1 cellular context compared by ENCODE assay signal in genomic region chr15:67199881-67200763, GRCh38.
TF ChIP-seq lines count a peak whose summit lies in the region.

No MANE protein-coding gene starts in this region.

TF ChIP-seq in IMR-90, 13 proteins besides CTCF, POLR2A, EP300 and RAD21 (continued from another document):
- TF ChIP-seq CEBPB (IDR thresholded peaks at IDR 0.05; ENCODE audit: low read depth, low read length) (no peak), FOS (IDR thresholded peaks at IDR 0.05; ENCODE audit: low read depth, low read length) (no peak; the same call in 1 of the 2 replicates), ELK1 (IDR thresholded peaks at IDR 0.05; ENCODE audit: borderline replicate concordance, low read depth, low read length) (no peak), NFE2L2 (IDR thresholded peaks at IDR 0.05; ENCODE audit: low read depth, low read length) (no peak), MAFK (IDR thresholded peaks at IDR 0.05; ENCODE audit: low read depth, low read length) (no peak), USF2 (IDR thresholded peaks at IDR 0.05; ENCODE audit: low read depth, low read length) (no peak), RFX5 (IDR thresholded peaks at IDR 0.05; ENCODE audit: low read depth, low read length) (no peak), RCOR1 (IDR thresholded peaks at IDR 0.05; ENCODE audit: insufficient replicate concordance, low read length) (no peak)
TF ChIP-seq in IMR-90: peak in this region for 0.
